In genomic region chr3:61565569-61565968, GRCh38 we compare ENCODE assay signal across 1 cellular context.
TF ChIP-seq lines count a peak whose summit lies in the region.

No MANE protein-coding gene starts in this region.

TF ChIP-seq in HepG2, 621 proteins besides CTCF, POLR2A, EP300 and RAD21:
- TF ChIP-seq U2AF1 (optimal IDR thresholded peaks at IDR 0.05; ENCODE audit: low read depth, low read length) (no peak), ZNF33A (CRISPR knock-in tag; IDR thresholded peaks at IDR 0.05; ENCODE audit: borderline replicate concordance) (no peak), SMAD3 (CRISPR knock-in tag; IDR thresholded peaks at IDR 0.05) (no peak), TGIF2 (CRISPR knock-in tag; IDR thresholded peaks at IDR 0.05) (no peak), XBP1 (CRISPR knock-in tag; IDR thresholded peaks at IDR 0.05) (no peak), ZNF557 (CRISPR knock-in tag; IDR thresholded peaks at IDR 0.05) (no peak)
TF ChIP-seq in HepG2: peak in this region for 0.
